Comparison of ENCODE assay signal across 30 cellular contexts in genomic region chr12:2481346-2481745, GRCh38.
"Had no signal": no experiment of that assay in that cellular context is flagged by ENCODE, and none has a peak within 500 bp of the region (broad histone marks: within the 10 kb centered on the region; RNA-seq: fewer than 3 reads in every experiment).

No MANE protein-coding gene starts in this region.

- ATAC-seq: activated CD8-positive, alpha-beta T cell treated with anti-CD3 and anti-CD28 coated beads for 36 hours; activated naive CD4-positive, alpha-beta T cell treated with anti-CD3 and anti-CD28 coated beads, Interleukin-2, amount 50 U/mL, for 72 hours; activated T-cell treated with anti-CD3 and anti-CD28 coated beads, Interleukin-2, amount 50 U/mL, for 4 hours; activated T-cell treated with anti-CD3 and anti-CD28 coated beads, Interleukin-2, amount 50 U/mL, for 72 hours; activated T-helper 17 cell treated with anti-CD3 and anti-CD28 coated beads, Interleukin-2, amount 50 U/mL, for 72 hours had no signal

- H3K4me3 ChIP-seq: adrenal gland, ascending aorta had no signal

- H3K36me3 ChIP-seq: adrenal gland had no signal

- DNase-seq: activated B cell treated with CpG ODN at 0.5 μM for 24 hours; activated CD4-positive, alpha-beta memory T cell treated with anti-CD3 and anti-CD28 coated beads for 36 hours; activated CD4-positive, alpha-beta T cell treated with anti-CD3 and anti-CD28 coated beads for 4 hours; activated CD4-positive, alpha-beta T cell treated with anti-CD3 and anti-CD28 coated beads, Interleukin-2, amount 10 ng/mL, durations not matched to agents 24 days and 14 days; activated CD4-positive, alpha-beta T cell treated with anti-CD3 and anti-CD28 coated beads, Interleukin-2, amount 50 U/mL, for 1 hour; activated CD4-positive, alpha-beta T cell treated with anti-CD3 and anti-CD28 coated beads, Interleukin-2, amount 50 U/mL, for 4 hours; activated CD4-positive, CD25-positive, alpha-beta regulatory T cell treated with anti-CD3 and anti-CD28 coated beads, Interleukin-2, amount 50 U/mL, for 72 hours; activated CD8-positive, alpha-beta memory T cell treated with anti-CD3 and anti-CD28 coated beads, Interleukin-2, amount 50 U/mL, for 4 hours; activated CD8-positive, alpha-beta T cell treated with anti-CD3 and anti-CD28 coated beads for 36 hours; activated effector memory CD4-positive, alpha-beta T cell treated with anti-CD3 and anti-CD28 coated beads, Interleukin-2, amount 50 U/mL, for 16 hours; activated gamma-delta T cell treated with Interleukin-2 at 50 U/mL for 16 hours; activated naive CD4-positive, alpha-beta T cell; activated naive CD4-positive, alpha-beta T cell treated with anti-CD3 and anti-CD28 coated beads for 36 hours; activated naive CD4-positive, alpha-beta T cell treated with anti-CD3 and anti-CD28 coated beads, Interleukin-2, amount 50 U/mL, for 16 hours; activated naive CD8-positive, alpha-beta T cell treated with anti-CD3 and anti-CD28 coated beads for 36 hours; activated T-cell treated with anti-CD3 and anti-CD28 coated beads for 4 hours; activated T-cell treated with anti-CD3 and anti-CD28 coated beads, Interleukin-2, amount 50 U/mL, for 1 hour; activated T-cell treated with anti-CD3 and anti-CD28 coated beads, Interleukin-2, amount 50 U/mL, for 4 hours; activated T-cell treated with anti-CD3 and anti-CD28 coated beads, Interleukin-2, amount 50 U/mL, for 72 hours; adrenal gland; amniotic stem cell; central memory CD4-positive, alpha-beta T cell; SW 1271; T-helper 1 cell; T-helper 2 cell; T-helper 9 cell had no signal

- H3K27ac ChIP-seq: adrenal gland, VCaP had no signal

- H3K27me3 ChIP-seq: adrenal gland, ascending aorta had no signal

- H3K4me1 ChIP-seq: adrenal gland had no signal

- H3K9me3 ChIP-seq: adrenal gland, ascending aorta had no signal
